ENCODE assay signal across 16 cellular contexts in genomic region chr20:20520776-20521175, GRCh38.
DNase-seq lines count a peak whose midpoint lies in the region; ATAC-seq and TF ChIP-seq lines count a peak whose summit lies in the region.
"Had no signal": no experiment of that assay in that cellular context is flagged by ENCODE, and none has a peak within 500 bp of the region (broad histone marks: within the 10 kb centered on the region; RNA-seq: fewer than 3 reads in every experiment).

No MANE protein-coding gene starts in this region.

- 92 to 95% methylated on average over 5 of the region's 5 CpGs for WGBS in lower leg skin, 2 donors

- no peak overlapping the region for H3K4me3 Mint-ChIP-seq in natural killer cell treated with Interleukin-12 subunit alpha and Interleukin-12 subunit beta and Interleukin-15 and Interleukin-18, amount 100 ng/mL, for 72 hours
- H3K4me3 Mint-ChIP-seq: activated naive CD4-positive, alpha-beta T cell treated with anti-CD3 and anti-CD28 coated beads for 36 hours; central memory CD8-positive, alpha-beta T cell; mesothelial cell of epicardium had no signal

- H3K4me3 ChIP-seq in lower leg skin (ENCODE audit: low read depth, poor library complexity, severe bottlenecking): no peak overlapping the region
- H3K4me3 ChIP-seq: ovary had no signal

- ATAC-seq in natural killer cell treated with Interleukin-12 subunit alpha and Interleukin-12 subunit beta and Interleukin-15 and Interleukin-18, amount 100 ng/mL, for 72 hours: no peak

- intact Hi-C loops in lower leg skin (cut with DNase I; ENCODE audit: low total_unique reads): no loop called here

- no peaks in the 10 kb centered on the region for H3K9me3 Mint-ChIP-seq in natural killer cell treated with Interleukin-12 subunit alpha and Interleukin-12 subunit beta and Interleukin-15 and Interleukin-18, amount 100 ng/mL, for 72 hours
- H3K9me3 Mint-ChIP-seq: activated naive CD4-positive, alpha-beta T cell treated with anti-CD3 and anti-CD28 coated beads for 36 hours; central memory CD8-positive, alpha-beta T cell; mesothelial cell of epicardium had no signal

- TF ChIP-seq POLR2A in lower leg skin (IDR thresholded peaks at IDR 0.05): no peak

- peak; percentile 21 for DNase-seq in AG08396 (ENCODE audit: low spot score)
- peak; percentile 84 for DNase-seq in HPDE6-E6E7 (ENCODE audit: extremely low spot score)
- DNase-seq in cerebellar cortex (ENCODE audit: low spot score): peak; percentile 27
- DNase-seq in kidney tubule cell (ENCODE audit: low spot score): peak; percentile 88
- DNase-seq in NCI-H1092 (lab: John Stamatoyannopoulos, UW): no peak
- DNase-seq in lower leg skin (ENCODE audit: low spot score in 2 of 2): no peak
- DNase-seq in natural killer cell treated with Interleukin-12 subunit alpha and Interleukin-12 subunit beta and Interleukin-15 and Interleukin-18, amount 100 ng/mL, for 72 hours (ENCODE audit: low spot score): no peak
- no peak for DNase-seq in stimulated activated naive CD4-positive, alpha-beta T cell (lab: John Stamatoyannopoulos, UW)
- DNase-seq: ACHN; activated naive CD4-positive, alpha-beta T cell treated with anti-CD3 and anti-CD28 coated beads for 36 hours; erythroblast; ovary; SK-N-SH; substantia nigra had no signal

- H3K27me3 Mint-ChIP-seq in natural killer cell treated with Interleukin-12 subunit alpha and Interleukin-12 subunit beta and Interleukin-15 and Interleukin-18, amount 100 ng/mL, for 72 hours: no peaks in the 10 kb centered on the region
- H3K27me3 Mint-ChIP-seq: central memory CD8-positive, alpha-beta T cell had no signal

- TF ChIP-seq CTCF in lower leg skin (IDR thresholded peaks at IDR 0.05): no peak

- H3K36me3 Mint-ChIP-seq in natural killer cell treated with Interleukin-12 subunit alpha and Interleukin-12 subunit beta and Interleukin-15 and Interleukin-18, amount 100 ng/mL, for 72 hours: peaks cover 18% of the 10 kb centered on the region

- peaks cover 0 to 3% of the 10 kb centered on the region in 2 donors for H3K4me1 Mint-ChIP-seq in natural killer cell treated with Interleukin-12 subunit alpha and Interleukin-12 subunit beta and Interleukin-15 and Interleukin-18, amount 100 ng/mL, for 72 hours (ENCODE audit: low read depth in 2 of 2)
- H3K4me1 Mint-ChIP-seq: central memory CD8-positive, alpha-beta T cell; mesothelial cell of epicardium had no signal

- no peak overlapping the region for H3K27ac Mint-ChIP-seq in natural killer cell treated with Interleukin-12 subunit alpha and Interleukin-12 subunit beta and Interleukin-15 and Interleukin-18, amount 100 ng/mL, for 72 hours
- H3K27ac Mint-ChIP-seq: activated naive CD4-positive, alpha-beta T cell treated with anti-CD3 and anti-CD28 coated beads for 36 hours; mesothelial cell of epicardium had no signal

Comparison
In these comparisons a context has a peak if more than half of its experiments do, and no peak if none do; other contexts are left out.
1. DNase-seq: peak in AG08396 (single experiment), HPDE6-E6E7 (single experiment), cerebellar cortex (single experiment) and kidney tubule cell (single experiment); none in NCI-H1092 (single experiment), lower leg skin (0 of 2), natural killer cell treated with Interleukin-12 subunit alpha and Interleukin-12 subunit beta and Interleukin-15 and Interleukin-18, amount 100 ng/mL, for 72 hours (single experiment) and stimulated activated naive CD4-positive, alpha-beta T cell (0 of 6).